Comparison of ENCODE assay signal across 13 cellular contexts in genomic region chr6:55825402-55826051, GRCh38. TPM values are rescaled to one million over a fixed set of nuclear protein-coding genes. Genes with fewer than 3 reads are reported as not detected.
DNase-seq lines count a peak whose midpoint lies in the region; ATAC-seq and TF ChIP-seq lines count a peak whose summit lies in the region.
"Had no signal": no experiment of that assay in that cellular context is flagged by ENCODE, and none has a peak within 500 bp of the region (broad histone marks: within the 10 kb centered on the region; RNA-seq: fewer than 3 reads in every experiment).

No MANE protein-coding gene starts in this region.

- H4K20me1 ChIP-seq in IMR-90 (ENCODE audit: insufficient read depth, low read length): no peaks in the 10 kb centered on the region

- H3K36me3 ChIP-seq in IMR-90 (ENCODE audit: control insufficient read depth, insufficient read depth, low read length) (no peaks in the 10 kb centered on the region), mesendoderm (ENCODE audit: control insufficient read depth, insufficient read depth, low read length) (no peaks in the 10 kb centered on the region)
- H3K36me3 ChIP-seq: colonic mucosa, spleen had no signal

- no peak overlapping the region for H3K27ac ChIP-seq in IMR-90 (ENCODE audit: insufficient read depth, low read length)
- H3K27ac ChIP-seq in mesendoderm (ENCODE audit: low read depth, low read length): no peak overlapping the region
- H3K27ac ChIP-seq: colonic mucosa, spleen had no signal

- no peak overlapping the region for H2AFZ ChIP-seq in IMR-90 (replicated peaks; ENCODE audit: low read length, poor library complexity)

- H2AK5ac ChIP-seq in IMR-90 (ENCODE audit: low read depth, low read length): no peak overlapping the region
- H2AK5ac ChIP-seq in mesendoderm (ENCODE audit: low read length): no peak overlapping the region

- no peak for TF ChIP-seq POLR2A in IMR-90 (IDR thresholded peaks at IDR 0.05; ENCODE audit: low read depth, low read length)

- no peak overlapping the region for H2BK20ac ChIP-seq in IMR-90 (ENCODE audit: low read depth, low read length)

- dilution Hi-C loops in IMR-90 (cut with HindIII; ENCODE audit: low sequenced_read_pairs, unreplicated experiment): no loop called here

- H4K8ac ChIP-seq in IMR-90 (ENCODE audit: low read depth in 2 of 2, low read length in 2 of 2) (no peak overlapping the region), mesendoderm (ENCODE audit: low read depth, low read length) (no peak overlapping the region)

- DNase-seq in ACHN (peak; percentile 43), IMR-90 (peak; percentile 78), epidermal melanocyte (ENCODE audit: insufficient read length, low spot score) (peak; percentile 44), mesendoderm (peak; percentile 80), NCI-H2171 (lab: John Stamatoyannopoulos, UW) (no peak), NCI-H524 treated with DMSO at 0.1 percent for 48 hours (lab: John Stamatoyannopoulos, UW) (no peak)
- DNase-seq: C1 segment of cervical spinal cord, colonic mucosa, spleen had no signal

- H3K79me1 ChIP-seq in IMR-90 (ENCODE audit: low read depth in 1 of 2, low read length in 2 of 2) (no peaks in the 10 kb centered on the region), mesendoderm (ENCODE audit: low read length) (no peaks in the 10 kb centered on the region)

- H3K4ac ChIP-seq in IMR-90 (ENCODE audit: low read depth, low read length) (no peak overlapping the region), mesendoderm (ENCODE audit: low read depth, low read length) (no peak overlapping the region)

- no peak overlapping the region for H3K4me2 ChIP-seq in IMR-90 (ENCODE audit: low read depth, low read length)
- no peak overlapping the region for H3K4me2 ChIP-seq in mesendoderm (ENCODE audit: low read length)

- H3K4me1 ChIP-seq in IMR-90 (ENCODE audit: control insufficient read depth, insufficient read depth, low read length) (0 out of 2 replicates have a peak, but pooled peaks cover 3% of the 10 kb centered on the region), mesendoderm (ENCODE audit: control insufficient read depth, low read depth, low read length) (no peaks in the 10 kb centered on the region)
- H3K4me1 ChIP-seq: colonic mucosa, spleen had no signal

- H4K91ac ChIP-seq in IMR-90 (ENCODE audit: insufficient read depth, low read depth, low read length): no peak overlapping the region

- H2BK120ac ChIP-seq in IMR-90 (ENCODE audit: low read depth, low read length) (no peak overlapping the region), mesendoderm (ENCODE audit: low read depth, low read length) (no peak overlapping the region)

- in situ Hi-C loops in ACHN (cut with HindIII; ENCODE audit: low pct_ligation_motif_present, low pct_unique_long_range_greater_than_20kb, low sequenced_read_pairs) (no loop called here), IMR-90 (cut with MboI; ENCODE audit: low sequenced_read_pairs) (no loop called here)

- no peak overlapping the region for H3K23ac ChIP-seq in IMR-90 (ENCODE audit: low read depth, low read length)
- no peak overlapping the region for H3K23ac ChIP-seq in mesendoderm (ENCODE audit: low read length)

- H3K9ac ChIP-seq in IMR-90 (ENCODE audit: low read depth, low read length): no peak overlapping the region
- no peak overlapping the region for H3K9ac ChIP-seq in mesendoderm (ENCODE audit: low read length)

- intact Hi-C loops in IMR-90 (cut with micrococcal nuclease): no loop called here

- H2AK9ac ChIP-seq in IMR-90 (replicated peaks; ENCODE audit: low read depth, low read length, poor library complexity): no peak overlapping the region

- no peak overlapping the region for H4K5ac ChIP-seq in IMR-90 (ENCODE audit: low read depth, low read length)
- H4K5ac ChIP-seq in mesendoderm (ENCODE audit: low read length): no peak overlapping the region

- CTCF ChIA-PET in IMR-90 (lab: Yijun Ruan, JAX): interaction anchor here (0.7 kb wide), 1 partner anchor 283 kb away, joined by 3 read pairs; no protein-coding TSS in a partner anchor

- TF ChIP-seq CTCF in IMR-90 (conservative IDR thresholded peaks at IDR 0.05; ENCODE audit: low read depth, low read length): no peak

- BruUV-seq in IMR-90 (replicated peaks; lab: Mats Ljungman, UMichigan): no TSS peak

- no peak overlapping the region for H3K14ac ChIP-seq in IMR-90 (replicated peaks; ENCODE audit: low read depth, low read length)

- H2BK5ac ChIP-seq in IMR-90 (ENCODE audit: low read depth, low read length, poor library complexity, severe bottlenecking) (no peak overlapping the region), mesendoderm (ENCODE audit: low read length) (no peak overlapping the region)

- H3K9me1 ChIP-seq in IMR-90 (ENCODE audit: insufficient read depth, low read length): no peaks in the 10 kb centered on the region

- no peaks in the 10 kb centered on the region for H3K9me3 ChIP-seq in IMR-90 (ENCODE audit: control insufficient read depth, insufficient read depth, low read length)
- H3K9me3 ChIP-seq: colonic mucosa, spleen had no signal

- no peak overlapping the region for H3K18ac ChIP-seq in IMR-90 (ENCODE audit: low read depth, low read length)
- no peak overlapping the region for H3K18ac ChIP-seq in mesendoderm (ENCODE audit: low read length)

- ATAC-seq in IMR-90 (ENCODE audit: low read depth) (peak; percentile 72), GM21447 (IDR thresholded peaks at IDR 0.05; ENCODE audit: unreplicated experiment) (no peak), HG02759 (IDR thresholded peaks at IDR 0.05; ENCODE audit: unreplicated experiment) (no peak)
- ATAC-seq: GM12878; stimulated activated memory B cell treated with anti-CD40 and anti-IgM and Interleukin-4, amounts not matched to agents 10 μg/mL and 1 μg/mL and 100 μg/mL, for 72 hours had no signal

- TF ChIP-seq RAD21 in IMR-90 (IDR thresholded peaks at IDR 0.05; ENCODE audit: low read length): no peak

- H3K56ac ChIP-seq in IMR-90 (ENCODE audit: extremely low read depth, insufficient read depth, low read length): no peak overlapping the region
- H3K56ac ChIP-seq in mesendoderm (ENCODE audit: low read length): no peak overlapping the region

- H3K27me3 ChIP-seq in IMR-90 (ENCODE audit: control insufficient read depth, insufficient read depth, low read length) (no peaks in the 10 kb centered on the region), mesendoderm (ENCODE audit: insufficient read depth, low read length, poor library complexity) (no peaks in the 10 kb centered on the region)
- H3K27me3 ChIP-seq: colonic mucosa, spleen had no signal

- H2BK15ac ChIP-seq in IMR-90 (ENCODE audit: low read depth, low read length) (no peak overlapping the region), mesendoderm (replicated peaks; ENCODE audit: low read depth) (no peak overlapping the region)

- POLR2A ChIA-PET in IMR-90 (lab: Charles Lee; ENCODE audit: unreplicated experiment): interaction anchor here (0.5 to 0.7 kb wide), 2 partner anchors 20 to 32 kb away, joined by 3 to 5 read pairs; no protein-coding TSS in a partner anchor

- H3K79me2 ChIP-seq in mesendoderm (ENCODE audit: control insufficient read depth, insufficient read depth, low read length): no peaks in the 10 kb centered on the region

- no peak overlapping the region for H3K4me3 ChIP-seq in IMR-90 (ENCODE audit: insufficient read depth, low read depth, low read length)
- H3K4me3 ChIP-seq in mesendoderm (ENCODE audit: low read length): no peak overlapping the region
- H3K4me3 ChIP-seq: colonic mucosa, GM12878, spleen had no signal

TF ChIP-seq in IMR-90, 13 proteins besides CTCF, POLR2A, EP300 and RAD21:
- TF ChIP-seq FOS (IDR thresholded peaks at IDR 0.05; ENCODE audit: low read depth, low read length) (no peak; the same call in 1 of the 2 replicates), CEBPB (IDR thresholded peaks at IDR 0.05; ENCODE audit: low read depth, low read length) (peak; percentile 36; the same call in 1 of the 2 replicates), BHLHE40 (IDR thresholded peaks at IDR 0.05; ENCODE audit: low read depth, low read length) (peak; percentile 18; the same call in 1 of the 2 replicates)
TF ChIP-seq in IMR-90: peak in this region for 2.

RNA-seq across cellular contexts. Expression of gene BMP5, which starts 49.9 kb away (rescaled TPM):
- total RNA-seq in IMR-90 (2012; rRNA removed): under 0.01 TPM in 2 replicates
- polyA plus RNA-seq in IMR-90 (2012; rRNA removed): 0.02 TPM in 1 of 2 replicates, not detected in the other
- polyA plus RNA-seq in IMR-90 (2012; cell fraction: cytosol; rRNA removed): not detected in 2 replicates
- polyA plus RNA-seq in IMR-90 (2012; cell fraction: nucleus; rRNA removed; ENCODE audit: low replicate concordance): not detected in 2 replicates
- polyA plus RNA-seq in mesendoderm (2013, experiment 1 of 2): 0.01 TPM
- 0.04 TPM for polyA plus RNA-seq in mesendoderm (2013, experiment 2 of 2)
- total RNA-seq: GM12878, spleen had no signal
- polyA plus RNA-seq: GM12878, spleen had no signal

Comparison
In these comparisons a context has a peak if more than half of its experiments do, and no peak if none do; other contexts are left out.
1. DNase-seq: peak in ACHN (single experiment), IMR-90 (single experiment), epidermal melanocyte (single experiment) and mesendoderm (single experiment); none in NCI-H2171 (single experiment) and NCI-H524 treated with DMSO at 0.1 percent for 48 hours (single experiment).